9 cellular contexts compared by ENCODE assay signal in the genomic region with DNA sequence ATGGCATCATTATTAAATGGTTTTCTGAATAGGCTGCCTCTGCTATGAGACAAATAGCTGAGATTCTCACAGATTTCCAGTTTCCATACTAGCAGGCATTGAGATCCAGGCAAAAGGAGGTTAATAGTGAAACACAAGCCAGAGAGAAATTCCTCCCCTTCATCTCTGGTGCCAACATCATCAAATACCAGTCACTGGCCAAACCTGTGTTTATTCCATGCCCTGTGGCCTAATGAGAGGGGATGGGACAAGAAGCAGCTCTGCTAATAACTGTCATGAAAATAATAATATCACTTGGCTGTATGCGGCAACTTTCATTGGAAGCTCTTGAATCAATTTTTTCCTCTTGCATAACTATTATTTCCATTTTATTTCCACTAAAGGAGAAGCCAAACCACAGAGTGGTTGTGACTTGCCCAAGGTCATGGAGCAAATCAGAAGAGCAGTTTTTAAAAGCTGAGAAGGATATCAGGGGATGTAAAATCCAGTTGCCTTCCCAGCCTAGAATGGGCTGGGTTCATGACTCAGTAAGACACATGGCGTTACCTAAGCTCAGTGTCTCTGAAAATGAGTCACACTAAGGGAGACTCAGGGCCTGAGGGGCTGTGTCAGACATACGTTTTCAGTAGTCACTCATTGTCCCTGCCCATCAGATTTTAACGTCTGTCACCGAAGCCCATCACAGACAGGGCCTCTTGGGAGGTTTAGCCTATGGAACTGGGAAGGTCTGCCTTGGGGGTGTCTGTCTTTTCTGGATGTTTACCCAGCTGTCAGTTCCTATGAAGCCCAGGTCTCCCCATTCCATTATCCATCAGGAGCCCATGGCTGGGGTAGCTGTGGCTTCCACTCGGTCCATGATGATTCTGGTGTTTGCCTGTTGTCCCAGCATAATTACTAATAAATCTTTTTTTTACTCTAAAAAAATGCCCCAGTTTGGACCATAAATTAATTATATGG.
DNase-seq lines count a peak whose midpoint lies in the region; FAIRE-seq and TF ChIP-seq lines count a peak whose summit lies in the region.
"Had no signal": no experiment of that assay in that cellular context is flagged by ENCODE, and none has a peak within 500 bp of the region (broad histone marks: within the 10 kb centered on the region; RNA-seq: fewer than 3 reads in every experiment).

No MANE protein-coding gene starts in this region.

- CTCF ChIA-PET in PC-9 (lab: Charles Lee) = interaction anchor here (0.6 kb wide), 2 partner anchors 30 to 52 kb away, joined by 3 to 4 read pairs; no protein-coding TSS in a partner anchor

- H3F3A ChIP-seq in PC-9 (ENCODE audit: insufficient read depth, low read depth) = peaks cover 48% of the 10 kb centered on the region

- peak; percentile 88 for DNase-seq in HCEC 1CT
- peak; percentile 33 to 89 for DNase-seq in PC-9
- no peak for DNase-seq in kidney
- no peak for DNase-seq in cerebellar nuclear complex (lab: John Stamatoyannopoulos, UW)
- DNase-seq in hypothalamus (lab: John Stamatoyannopoulos, UW) = no peak
- no peak for DNase-seq in NK-92 treated with Interleukin-12 subunit alpha and Interleukin-12 subunit beta, amount 100 ng/mL, for 24 hours (lab: John Stamatoyannopoulos, UW)
- DNase-seq in NCI-H146 treated with DMSO at 0.1 percent for 48 hours (lab: John Stamatoyannopoulos, UW; ENCODE audit: unreplicated experiment) = no peak

- FAIRE-seq in kidney (lab: Jason Lieb, UNC) = no peak
- FAIRE-seq: islet of Langerhans had no signal

- no peak overlapping the region for H3K9ac ChIP-seq in kidney (ENCODE audit: low read length in 2 of 2)

- H3K27me3 ChIP-seq in PC-9 (ENCODE audit: insufficient read depth, low read depth) = no peaks in the 10 kb centered on the region

- H3K36me3 ChIP-seq in PC-9 (ENCODE audit: low read depth) (no peaks in the 10 kb centered on the region), kidney (ENCODE audit: control insufficient read depth in 1 of 2, insufficient read depth in 2 of 2, low read length in 2 of 2) (no peaks in the 10 kb centered on the region)

- peak overlapping the region; percentile 31; the same call in 1 of the 2 replicates for H3K4me3 ChIP-seq in GM08714 (ENCODE audit: low read length)
- H3K4me3 ChIP-seq in PC-9 = no peak overlapping the region
- peak overlapping the region; percentile 36 to 45 for H3K4me3 ChIP-seq in kidney (ENCODE audit: low read length in 2 of 2)

- peak overlapping the region; percentile 47 for H3K4me2 ChIP-seq in PC-9

- peak overlapping the region; percentile 45 for H3K27ac ChIP-seq in PC-9
- peak overlapping the region; percentile 45 to 74 for H3K27ac ChIP-seq in kidney (ENCODE audit: low read depth in 2 of 2, low read length in 2 of 2)

- no TSS peak for BruUV-seq in PC-9 (replicated peaks; lab: Mats Ljungman, UMichigan)

- intact Hi-C loops in PC-9 (cut with micrococcal nuclease; ENCODE audit: unreplicated experiment) = loop anchor here (2.0 kb wide), 1 partner anchor 61 kb away; no protein-coding TSS in a partner anchor
- intact Hi-C loops in kidney (cut with DNase I) = no loop called here

- POLR2A ChIA-PET in PC-9 (lab: Charles Lee; ENCODE audit: unreplicated experiment) = no interaction called here

- peaks cover 56% of the 10 kb centered on the region for H3K4me1 ChIP-seq in PC-9 (replicated peaks; ENCODE audit: insufficient read depth)
- peaks cover 13 to 64% of the 10 kb centered on the region in 2 donors for H3K4me1 ChIP-seq in kidney (ENCODE audit: control insufficient read depth in 1 of 2, insufficient read depth in 1 of 2, low read depth in 1 of 2, low read length in 2 of 2)

- H2AFZ ChIP-seq in PC-9 = no peak overlapping the region

- H3K79me2 ChIP-seq in PC-9 (ENCODE audit: low read depth) = no peaks in the 10 kb centered on the region

- H4K20me1 ChIP-seq in PC-9 (ENCODE audit: insufficient read depth) = no peaks in the 10 kb centered on the region

- H3K9me3 ChIP-seq in PC-9 (ENCODE audit: insufficient read depth, low read depth) (peaks cover 5% of the 10 kb centered on the region; the same call in 1 of the 2 replicates), kidney (ENCODE audit: control insufficient read depth in 1 of 2, low read length in 2 of 2) (no peaks in the 10 kb centered on the region)

- no peaks in the 10 kb centered on the region for H3K9me2 ChIP-seq in PC-9 (ENCODE audit: insufficient read depth)

- TF ChIP-seq CTCF in PC-9 (conservative IDR thresholded peaks at IDR 0.05) (no peak), kidney (IDR thresholded peaks at IDR 0.05; ENCODE audit: borderline replicate concordance, extremely low read depth, insufficient read depth) (no peak)

Comparison
In these comparisons a context has a peak if more than half of its experiments do, and no peak if none do; other contexts are left out.
1. DNase-seq: peak in HCEC 1CT (single experiment) and PC-9 (2 of 2); none in kidney (single experiment), cerebellar nuclear complex (0 of 2), hypothalamus (0 of 51), NK-92 treated with Interleukin-12 subunit alpha and Interleukin-12 subunit beta, amount 100 ng/mL, for 24 hours (single experiment) and NCI-H146 treated with DMSO at 0.1 percent for 48 hours (single experiment).